1 cellular context compared by ENCODE assay signal in genomic region chr10:17229016-17229716, GRCh38.
TF ChIP-seq lines count a peak whose summit lies in the region.

No MANE protein-coding gene starts in this region.

TF ChIP-seq in HEK293, 187 proteins besides CTCF, POLR2A, EP300 and RAD21 (continued from another document):
- TF ChIP-seq ZNF391 (tag by site-specific recombination; IDR thresholded peaks at IDR 0.05; ENCODE audit: borderline replicate concordance, low read depth) (peak; percentile 73; the same call in 1 of the 2 replicates), HIC1 (tag by site-specific recombination; IDR thresholded peaks at IDR 0.05) (peak; percentile 68), ZNF843 (tag by site-specific recombination; IDR thresholded peaks at IDR 0.05) (0 out of 2 replicates have a peak, but pooled peaks have one; percentile 10), ZNF623 (tag by site-specific recombination; IDR thresholded peaks at IDR 0.05) (no peak), ZNF19 (tag by site-specific recombination; IDR thresholded peaks at IDR 0.05; ENCODE audit: low read depth) (no peak), BCL11B (tag by site-specific recombination; IDR thresholded peaks at IDR 0.05; ENCODE audit: low read depth) (no peak), ZNF394 (tag by site-specific recombination; IDR thresholded peaks at IDR 0.05; ENCODE audit: borderline replicate concordance) (peak; percentile 50; the same call in 1 of the 2 replicates), ZFP41 (tag by site-specific recombination; IDR thresholded peaks at IDR 0.05; ENCODE audit: borderline replicate concordance) (0 out of 2 replicates have a peak, but pooled peaks have one; percentile 95), ZNF76 (tag by site-specific recombination; IDR thresholded peaks at IDR 0.05; ENCODE audit: borderline replicate concordance, low read depth) (peak; percentile 51; the same call in 1 of the 2 replicates), ZBTB20 (tag by site-specific recombination; IDR thresholded peaks at IDR 0.05) (peak; percentile 70), ZNF404 (tag by site-specific recombination; IDR thresholded peaks at IDR 0.05) (no peak), ZSCAN16 (tag by site-specific recombination; IDR thresholded peaks at IDR 0.05) (0 out of 2 replicates have a peak, but pooled peaks have one; percentile 19)
TF ChIP-seq in HEK293: peak in this region for 39.
